30 cellular contexts compared by ENCODE assay signal in genomic region chr22:46356496-46357185, GRCh38.
"Had no signal": no experiment of that assay in that cellular context is flagged by ENCODE, and none has a peak within 500 bp of the region (broad histone marks: within the 10 kb centered on the region; RNA-seq: fewer than 3 reads in every experiment).

No MANE protein-coding gene starts in this region.

- DNase-seq: activated CD4-positive, alpha-beta T cell treated with anti-CD3 and anti-CD28 coated beads for 48 hours; activated CD4-positive, alpha-beta T cell treated with anti-CD3 and anti-CD28 coated beads, Interleukin-2, amount 50 U/mL, for 4 hours; activated CD4-positive, CD25-positive, alpha-beta regulatory T cell treated with anti-CD3 and anti-CD28 coated beads, Interleukin-2, amount 50 U/mL, for 72 hours; activated CD8-positive, alpha-beta memory T cell treated with anti-CD3 and anti-CD28 coated beads, Interleukin-2, amount 50 U/mL, for 48 hours; activated CD8-positive, alpha-beta T cell treated with anti-CD3 and anti-CD28 coated beads, Interleukin-2, amount 10 ng/mL, durations not matched to agents 7 days and 5 days; activated effector memory CD4-positive, alpha-beta T cell treated with Interleukin-2 at 50 U/mL for 16 hours; activated naive CD4-positive, alpha-beta T cell; activated naive CD8-positive, alpha-beta T cell treated with anti-CD3 and anti-CD28 coated beads, Interleukin-2, amount 50 U/mL, for 24 hours; activated T-cell treated with anti-CD3 and anti-CD28 coated beads, Interleukin-2, amount 50 U/mL, for 1 hour; amygdala; brain microvascular endothelial cell; Kasumi-1; NCI-H1105 treated with DMSO at 0.1 percent for 48 hours; NCI-H1436 treated with DMSO at 0.1 percent for 48 hours; NCI-H187; NCI-H2081; NCI-H510A treated with DMSO at 0.1 percent for 48 hours; NCI-H69; NK-92 treated with Interleukin-12 subunit alpha and Interleukin-12 subunit beta, amount 100 ng/mL, for 24 hours; OCI-M1; RPMI8226; SHP77; T-helper 17 cell; T-helper 9 cell had no signal

- H3K4me1 ChIP-seq: SJSA1 had no signal

- FAIRE-seq: K562 had no signal

- ATAC-seq: activated CD8-positive, alpha-beta T cell treated with anti-CD3 and anti-CD28 coated beads, Interleukin-2, amount 10 ng/mL, durations not matched to agents 7 days and 5 days; activated naive CD4-positive, alpha-beta T cell treated with anti-CD3 and anti-CD28 coated beads, Interleukin-2, amount 50 U/mL, for 72 hours; activated naive CD8-positive, alpha-beta T cell treated with anti-CD3 and anti-CD28 coated beads, Interleukin-2, amount 50 U/mL, for 24 hours; Panc1; WTC11 had no signal

- H3K4me3 ChIP-seq: cardiac muscle cell, K562, SJSA1 had no signal

- H3K27me3 ChIP-seq: brain microvascular endothelial cell, cardiac muscle cell, SJSA1 had no signal

- H3K9me3 ChIP-seq: SJSA1 had no signal

- H3K27ac ChIP-seq: brain microvascular endothelial cell, SJSA1 had no signal
